Comparison of ENCODE assay signal across 13 cellular contexts in genomic region chr6:108801331-108801730, GRCh38. TPM values are rescaled to one million over a fixed set of nuclear protein-coding genes. Genes with fewer than 3 reads are reported as not detected.
DNase-seq lines count a peak whose midpoint lies in the region; TF ChIP-seq lines count a peak whose summit lies in the region.
"Had no signal": no experiment of that assay in that cellular context is flagged by ENCODE, and none has a peak within 500 bp of the region (broad histone marks: within the 10 kb centered on the region; RNA-seq: fewer than 3 reads in every experiment).

No MANE protein-coding gene starts in this region.

- no peaks in the 10 kb centered on the region for H3K36me3 ChIP-seq in spleen
- H3K36me3 ChIP-seq in CD8-positive, alpha-beta memory T cell (ENCODE audit: insufficient read depth, low read length), result no peaks in the 10 kb centered on the region

- CTCF ChIA-PET in CD8-positive, alpha-beta memory T cell (lab: Charles Lee), result interaction anchor here (1.1 kb wide), 1 partner anchor 10 kb away, joined by 3 read pairs; no protein-coding TSS in a partner anchor

- peak; percentile 60 for DNase-seq in Ammon's horn (ENCODE audit: low spot score)
- peak; percentile 31 for DNase-seq in GF-D8 (lab: John Stamatoyannopoulos, UW)
- DNase-seq in NCI-H2107 treated with DMSO at 0.1 percent for 48 hours (lab: John Stamatoyannopoulos, UW; ENCODE audit: unreplicated experiment), result peak; percentile 76
- DNase-seq in globus pallidus (ENCODE audit: low spot score), result peak; percentile 43
- no peak for DNase-seq in spleen
- DNase-seq in NCI-H524 treated with DMSO at 0.1 percent for 48 hours (lab: John Stamatoyannopoulos, UW), result no peak
- no peak for DNase-seq in CD8-positive, alpha-beta memory T cell
- DNase-seq: activated CD4-positive, alpha-beta T cell treated with anti-CD3 and anti-CD28 coated beads, Interleukin-2, amount 50 U/mL, for 4 hours; activated naive CD4-positive, alpha-beta T cell treated with anti-CD3 and anti-CD28 coated beads, Interleukin-2, amount 10 ng/mL, durations not matched to agents 7 days and 5 days; left colon; NCI-H1092 treated with DMSO at 0.1 percent for 48 hours; NCI-H446 had no signal

- no peak overlapping the region for H3K4me3 ChIP-seq in spleen
- no peak overlapping the region for H3K4me3 ChIP-seq in CD8-positive, alpha-beta memory T cell (ENCODE audit: low read length)
- H3K4me3 ChIP-seq: GM23248 had no signal

- H3K4me1 Mint-ChIP-seq in CD8-positive, alpha-beta memory T cell, result peaks cover 46 to 58% (median 56%) of the 10 kb centered on the region in 3 donors

- POLR2A ChIA-PET in CD8-positive, alpha-beta memory T cell (lab: Charles Lee), result no interaction called here

- H3K9me3 Mint-ChIP-seq in CD8-positive, alpha-beta memory T cell, result no peaks in the 10 kb centered on the region
- H3K9me3 Mint-ChIP-seq: activated naive CD4-positive, alpha-beta T cell treated with anti-CD3 and anti-CD28 coated beads, Interleukin-2, amount 10 ng/mL, durations not matched to agents 7 days and 5 days had no signal

- no peaks in the 10 kb centered on the region for H3K36me3 Mint-ChIP-seq in CD8-positive, alpha-beta memory T cell
- H3K36me3 Mint-ChIP-seq: activated naive CD4-positive, alpha-beta T cell treated with anti-CD3 and anti-CD28 coated beads, Interleukin-2, amount 10 ng/mL, durations not matched to agents 7 days and 5 days had no signal

- no peaks in the 10 kb centered on the region for H3K27me3 ChIP-seq in spleen (replicated peaks in 1 of 7)
- H3K27me3 ChIP-seq in CD8-positive, alpha-beta memory T cell (ENCODE audit: insufficient read depth, low read length, poor library complexity, severe bottlenecking), result no peaks in the 10 kb centered on the region

- no peak for TF ChIP-seq POLR2A in spleen (IDR thresholded peaks at IDR 0.05)

- no peak overlapping the region for H3K27ac ChIP-seq in spleen
- H3K27ac ChIP-seq in CD8-positive, alpha-beta memory T cell (ENCODE audit: low read depth, low read length), result no peak overlapping the region

- 54 to 79% (median 70%) methylated on average over 2 of the region's 2 CpGs for WGBS in spleen, 5 donors

- intact Hi-C loops in spleen (cut with DNase I; ENCODE audit: low total_unique reads), result no loop called here

- no peaks in the 10 kb centered on the region for H3K27me3 Mint-ChIP-seq in CD8-positive, alpha-beta memory T cell

- TF ChIP-seq CTCF in spleen (IDR thresholded peaks at IDR 0.05 in 8 of 11, conservative IDR thresholded peaks at IDR 0.05 in 3 of 11), result no peak

- H3K4me1 ChIP-seq in spleen, result peaks cover 20 to 54% (median 42%) of the 10 kb centered on the region in 6 donors
- H3K4me1 ChIP-seq in CD8-positive, alpha-beta memory T cell (ENCODE audit: insufficient read depth, low read length), result peaks cover 29% of the 10 kb centered on the region

- H3K27ac Mint-ChIP-seq in CD8-positive, alpha-beta memory T cell, result peak overlapping the region in 1 of 8 donors; percentile 67
- H3K27ac Mint-ChIP-seq: activated naive CD4-positive, alpha-beta T cell treated with anti-CD3 and anti-CD28 coated beads, Interleukin-2, amount 10 ng/mL, durations not matched to agents 7 days and 5 days had no signal

- no peak overlapping the region for H3K4me3 Mint-ChIP-seq in CD8-positive, alpha-beta memory T cell
- H3K4me3 Mint-ChIP-seq: activated naive CD4-positive, alpha-beta T cell treated with anti-CD3 and anti-CD28 coated beads, Interleukin-2, amount 10 ng/mL, durations not matched to agents 7 days and 5 days had no signal

- H3K9me3 ChIP-seq in spleen, result no peaks in the 10 kb centered on the region
- H3K9me3 ChIP-seq in CD8-positive, alpha-beta memory T cell (ENCODE audit: low read length), result no peaks in the 10 kb centered on the region

RNA-seq across cellular contexts. Expression of gene ARMC2, which starts 46.9 kb away (rescaled TPM):
- 10 to 100 TPM in 2 of 7 donors, 1 to 10 TPM in 5; 4.3 to 12.2 (median 6.6) TPM for total RNA-seq in spleen
- polyA plus RNA-seq in spleen, result 1 to 10 TPM; 1.4 to 2.1 (median 1.5) TPM
- 1 to 10 TPM; 6.2 to 6.7 TPM for total RNA-seq in CD8-positive, alpha-beta memory T cell
- polyA plus RNA-seq in CD8-positive, alpha-beta memory T cell, result 6.1 TPM

Comparison
In these comparisons a context has a peak if more than half of its experiments do, and no peak if none do; other contexts are left out.
1. DNase-seq: peak in Ammon's horn (single experiment), GF-D8 (single experiment), NCI-H2107 treated with DMSO at 0.1 percent for 48 hours (single experiment) and globus pallidus (single experiment); none in spleen (single experiment), NCI-H524 treated with DMSO at 0.1 percent for 48 hours (single experiment) and CD8-positive, alpha-beta memory T cell (0 of 5).